ENCODE assay signal across 19 cellular contexts in the genomic region with DNA sequence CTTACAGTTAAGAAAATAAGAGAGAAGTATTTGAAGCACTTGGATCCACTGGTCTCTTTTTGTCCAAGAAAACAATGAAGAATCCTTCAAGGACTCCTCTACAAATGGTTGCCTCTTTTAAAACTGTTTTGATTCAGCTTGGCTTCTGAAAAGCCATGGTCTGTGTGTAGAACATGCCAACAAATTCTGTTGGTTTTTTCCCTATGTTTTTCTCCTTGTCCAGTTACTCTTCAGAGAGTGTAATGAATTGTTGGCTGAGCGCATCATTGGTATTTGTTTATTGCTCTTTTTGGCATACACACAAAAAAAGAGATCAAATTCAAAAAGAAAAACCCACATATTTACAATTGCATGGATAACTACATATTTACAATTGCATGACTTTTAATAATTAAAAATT. TPM values are rescaled to one million over a fixed set of nuclear protein-coding genes. Genes with fewer than 3 reads are reported as not detected.
DNase-seq lines count a peak whose midpoint lies in the region; ATAC-seq and TF ChIP-seq lines count a peak whose summit lies in the region.
"Had no signal": no experiment of that assay in that cellular context is flagged by ENCODE, and none has a peak within 500 bp of the region (broad histone marks: within the 10 kb centered on the region; RNA-seq: fewer than 3 reads in every experiment).

Gene ABCA10, minus strand, starts transcription at position 249 of the 400 bp plus-strand sequence. CDS start 3,466 bp downstream, outside the sequence.

- in situ Hi-C loops in G401 (cut with HindIII; ENCODE audit: low sequenced_read_pairs), result no loop called here

- H3K9me3 ChIP-seq in Peyer's patch (no peaks in the 10 kb centered on the region), thyroid gland (no peaks in the 10 kb centered on the region)

- H3K36me3 ChIP-seq in Peyer's patch (no peaks in the 10 kb centered on the region), thyroid gland (no peaks in the 10 kb centered on the region)

- CTCF ChIA-PET in activated CD8-positive, alpha-beta T cell treated with anti-CD3 and anti-CD28 coated beads for 36 hours (lab: Charles Lee), result interaction anchor here (1.4 kb wide), 1 partner anchor 9 kb away, joined by 5 read pairs; no protein-coding TSS in a partner anchor

- POLR2A ChIA-PET in activated CD8-positive, alpha-beta T cell treated with anti-CD3 and anti-CD28 coated beads for 36 hours (lab: Charles Lee), result no interaction called here

- H3K9me3 Mint-ChIP-seq in activated CD8-positive, alpha-beta T cell treated with anti-CD3 and anti-CD28 coated beads for 36 hours, result peaks cover 24% of the 10 kb centered on the region
- no peaks in the 10 kb centered on the region for H3K9me3 Mint-ChIP-seq in activated CD4-positive, alpha-beta T cell treated with anti-CD3 and anti-CD28 coated beads, Interleukin-2, amount 10 ng/mL, durations not matched to agents 24 days and 14 days

- no peak for ATAC-seq in activated CD8-positive, alpha-beta T cell treated with anti-CD3 and anti-CD28 coated beads for 36 hours
- ATAC-seq: HCT116; left colon; Panc1; stimulated activated naive CD8-positive, alpha-beta T cell treated with anti-CD3 and anti-CD28 coated beads, Interleukin-15, amount 100 ng/mL, for 72 hours had no signal

- no peak within 1 kb of the TSS for H3K27ac Mint-ChIP-seq in activated CD8-positive, alpha-beta T cell treated with anti-CD3 and anti-CD28 coated beads for 36 hours
- H3K27ac Mint-ChIP-seq in activated CD4-positive, alpha-beta T cell treated with anti-CD3 and anti-CD28 coated beads, Interleukin-2, amount 10 ng/mL, durations not matched to agents 24 days and 14 days, result no peak within 1 kb of the TSS
- H3K27ac Mint-ChIP-seq: activated naive CD4-positive, alpha-beta T cell treated with anti-CD3 and anti-CD28 coated beads, Interleukin-2, amount 50 U/mL, for 24 hours had no signal

- H3K4me3 ChIP-seq in Peyer's patch (peak within 1 kb of the TSS in 1 of 4 donors; percentile 5), fibroblast of mammary gland (ENCODE audit: control insufficient read depth, low read depth, low read length) (no peak within 1 kb of the TSS), thyroid gland (replicated peaks in 1 of 3) (no peak within 1 kb of the TSS)
- H3K4me3 ChIP-seq: smooth muscle cell had no signal

- TF ChIP-seq CTCF in Peyer's patch (IDR thresholded peaks at IDR 0.05), result no peak
- TF ChIP-seq CTCF in fibroblast of mammary gland (conservative IDR thresholded peaks at IDR 0.05; ENCODE audit: control insufficient read depth, insufficient read depth, low read depth, low read length), result no peak
- no peak for TF ChIP-seq CTCF in thyroid gland (IDR thresholded peaks at IDR 0.05)
- no peak for TF ChIP-seq CTCF in activated CD8-positive, alpha-beta T cell treated with anti-CD3 and anti-CD28 coated beads for 36 hours (IDR thresholded peaks at IDR 0.05)

- H3K27ac ChIP-seq in Peyer's patch, result peak within 1 kb of the TSS in 1 of 4 donors; percentile 3
- H3K27ac ChIP-seq in thyroid gland, result peak within 1 kb of the TSS in 2 of 3 donors; percentile 13 to 29
- H3K27ac ChIP-seq: C4-2B, KMS-11 had no signal

- intact Hi-C loops in thyroid gland (cut with DNase I), result no loop called here
- intact Hi-C loops in activated CD8-positive, alpha-beta T cell treated with anti-CD3 and anti-CD28 coated beads for 36 hours (cut with micrococcal nuclease), result no loop called here
- intact Hi-C loops in activated CD4-positive, alpha-beta T cell treated with anti-CD3 and anti-CD28 coated beads, Interleukin-2, amount 10 ng/mL, durations not matched to agents 24 days and 14 days (cut with micrococcal nuclease), result no loop called here

- H3K27me3 Mint-ChIP-seq in activated CD8-positive, alpha-beta T cell treated with anti-CD3 and anti-CD28 coated beads for 36 hours, result no peaks in the 10 kb centered on the region
- H3K27me3 Mint-ChIP-seq in activated CD4-positive, alpha-beta T cell treated with anti-CD3 and anti-CD28 coated beads, Interleukin-2, amount 10 ng/mL, durations not matched to agents 24 days and 14 days, result peaks cover 22% of the 10 kb centered on the region
- H3K27me3 Mint-ChIP-seq: activated naive CD4-positive, alpha-beta T cell treated with anti-CD3 and anti-CD28 coated beads, Interleukin-2, amount 50 U/mL, for 24 hours; central memory CD8-positive, alpha-beta T cell; stimulated activated naive CD8-positive, alpha-beta T cell treated with anti-CD3 and anti-CD28 coated beads, Interleukin-15, amount 100 ng/mL, for 72 hours had no signal

- H3K36me3 Mint-ChIP-seq in activated CD8-positive, alpha-beta T cell treated with anti-CD3 and anti-CD28 coated beads for 36 hours (ENCODE audit: low read depth), result peaks cover 2% of the 10 kb centered on the region
- no peaks in the 10 kb centered on the region for H3K36me3 Mint-ChIP-seq in activated CD4-positive, alpha-beta T cell treated with anti-CD3 and anti-CD28 coated beads, Interleukin-2, amount 10 ng/mL, durations not matched to agents 24 days and 14 days (ENCODE audit: low read depth)

- TF ChIP-seq POLR2A in Peyer's patch (IDR thresholded peaks at IDR 0.05), result no peak
- no peak for TF ChIP-seq POLR2A in thyroid gland (IDR thresholded peaks at IDR 0.05)

- peaks cover 9% of the 10 kb centered on the region for H3K4me1 Mint-ChIP-seq in activated CD8-positive, alpha-beta T cell treated with anti-CD3 and anti-CD28 coated beads for 36 hours (ENCODE audit: low read depth)
- peaks cover 5% of the 10 kb centered on the region for H3K4me1 Mint-ChIP-seq in activated CD4-positive, alpha-beta T cell treated with anti-CD3 and anti-CD28 coated beads, Interleukin-2, amount 10 ng/mL, durations not matched to agents 24 days and 14 days
- H3K4me1 Mint-ChIP-seq: central memory CD8-positive, alpha-beta T cell; stimulated activated naive CD8-positive, alpha-beta T cell treated with anti-CD3 and anti-CD28 coated beads, Interleukin-15, amount 100 ng/mL, for 72 hours had no signal

- no peak within 1 kb of the TSS for H3K4me3 Mint-ChIP-seq in activated CD8-positive, alpha-beta T cell treated with anti-CD3 and anti-CD28 coated beads for 36 hours
- no peak within 1 kb of the TSS for H3K4me3 Mint-ChIP-seq in activated CD4-positive, alpha-beta T cell treated with anti-CD3 and anti-CD28 coated beads, Interleukin-2, amount 10 ng/mL, durations not matched to agents 24 days and 14 days
- H3K4me3 Mint-ChIP-seq: activated naive CD4-positive, alpha-beta T cell treated with anti-CD3 and anti-CD28 coated beads, Interleukin-2, amount 50 U/mL, for 24 hours; central memory CD8-positive, alpha-beta T cell; stimulated activated naive CD8-positive, alpha-beta T cell treated with anti-CD3 and anti-CD28 coated beads, Interleukin-15, amount 100 ng/mL, for 72 hours had no signal

- H3K27me3 ChIP-seq in Peyer's patch (no peaks in the 10 kb centered on the region), thyroid gland (no peaks in the 10 kb centered on the region)

- 63 to 71% methylated on average over 1 of the region's 1 CpG for whole genome bisulfite sequencing in thyroid gland, 2 donors

- DNase-seq in Peyer's patch, result no peak
- DNase-seq in fibroblast of mammary gland (ENCODE audit: low read depth), result peak; percentile 14
- no peak for DNase-seq in mesenteric fat pad (ENCODE audit: low spot score)
- no peak for DNase-seq in thyroid gland
- no peak for DNase-seq in G401 (ENCODE audit: low spot score)
- DNase-seq in activated CD8-positive, alpha-beta T cell treated with anti-CD3 and anti-CD28 coated beads for 36 hours, result no peak
- DNase-seq in activated CD4-positive, alpha-beta T cell treated with anti-CD3 and anti-CD28 coated beads, Interleukin-2, amount 10 ng/mL, durations not matched to agents 24 days and 14 days, result no peak
- DNase-seq: left colon; NCI-H1417 treated with DMSO at 0.1 percent for 48 hours; NCI-H510A; stimulated activated naive CD8-positive, alpha-beta T cell treated with anti-CD3 and anti-CD28 coated beads, Interleukin-15, amount 100 ng/mL, for 72 hours; T-helper 1 cell had no signal

- no peaks in the 10 kb centered on the region for H3K4me1 ChIP-seq in Peyer's patch
- H3K4me1 ChIP-seq in thyroid gland, result no peaks in the 10 kb centered on the region

RNA-seq across cellular contexts. Expression of gene ABCA10, which starts in this region (rescaled TPM):
- 10 to 100 TPM; 16.6 to 19.4 (median 17.6) TPM for total RNA-seq in Peyer's patch
- 17.8 TPM for total RNA-seq in mesenteric fat pad
- 10 to 100 TPM in 2 of 4 donors, 1 to 10 TPM in 2; 8.4 to 23.2 (median 9.7) TPM for total RNA-seq in thyroid gland
- 0.10 and 0.31 TPM in 2 replicates for total RNA-seq in G401 (2014; rRNA removed; shearing (Covaris generic))
- under 1 TPM in 1 of 2 experiments, not detected in 1; 0.45 TPM for total RNA-seq in activated CD8-positive, alpha-beta T cell treated with anti-CD3 and anti-CD28 coated beads for 36 hours
- 0.24 and 0.37 TPM in 2 replicates for total RNA-seq in activated CD4-positive, alpha-beta T cell treated with anti-CD3 and anti-CD28 coated beads, Interleukin-2, amount 10 ng/mL, durations not matched to agents 24 days and 14 days
- total RNA-seq: smooth muscle cell had no signal
